18 cellular contexts compared by ENCODE assay signal in the genomic region with DNA sequence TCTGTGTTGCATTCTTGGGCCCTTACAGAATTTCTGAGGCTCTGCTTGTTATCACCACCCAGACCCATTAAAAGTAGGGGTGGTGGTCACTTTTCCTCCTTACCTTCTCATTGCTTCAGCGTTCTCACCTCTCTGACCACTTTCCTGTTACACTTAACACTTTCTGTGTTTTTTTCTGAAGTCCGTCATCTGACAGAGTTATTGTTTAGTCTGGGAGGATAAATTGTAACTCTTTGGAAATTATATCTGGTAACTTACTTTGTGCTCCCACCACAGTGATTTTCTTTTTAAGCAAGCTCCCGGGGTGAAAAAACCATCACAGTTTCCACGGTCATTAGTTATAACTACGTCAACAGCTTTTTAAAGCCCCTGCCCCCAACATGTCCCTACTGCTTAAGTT.
DNase-seq lines count a peak whose midpoint lies in the region; ATAC-seq and TF ChIP-seq lines count a peak whose summit lies in the region.
"Had no signal": no experiment of that assay in that cellular context is flagged by ENCODE, and none has a peak within 500 bp of the region (broad histone marks: within the 10 kb centered on the region; RNA-seq: fewer than 3 reads in every experiment).

No MANE protein-coding gene starts in this region.

- H3K4me3 ChIP-seq in GM23338 = no peak overlapping the region
- H3K4me3 ChIP-seq in esophagus muscularis mucosa = no peak overlapping the region
- H3K4me3 ChIP-seq: BLaER1 treated with 17β-estradiol and CSF1 and Interleukin-3, amounts not matched to agents 10 nM and 100 nM had no signal

- H3K9me3 ChIP-seq in esophagus muscularis mucosa = no peaks in the 10 kb centered on the region
- H3K9me3 ChIP-seq: BLaER1 treated with 17β-estradiol and CSF1 and Interleukin-3, amounts not matched to agents 10 nM and 100 nM had no signal

- H3K4me1 Mint-ChIP-seq in GM23338 (peaks cover 15% of the 10 kb centered on the region), chondrocyte (ENCODE audit: low read depth) (peaks cover 9% of the 10 kb centered on the region)
- peaks cover 21 to 25% of the 10 kb centered on the region in 2 donors for H3K4me1 Mint-ChIP-seq in natural killer cell treated with Interleukin-12 subunit alpha and Interleukin-12 subunit beta and Interleukin-15 and Interleukin-18, amount 100 ng/mL, for 72 hours (ENCODE audit: low read depth in 2 of 2)

- peaks cover 2% of the 10 kb centered on the region for H3K27me3 Mint-ChIP-seq in GM23338 (ENCODE audit: insufficient read depth, low read depth, poor library complexity)
- no peaks in the 10 kb centered on the region for H3K27me3 Mint-ChIP-seq in chondrocyte (ENCODE audit: low read depth)
- no peaks in the 10 kb centered on the region for H3K27me3 Mint-ChIP-seq in natural killer cell treated with Interleukin-12 subunit alpha and Interleukin-12 subunit beta and Interleukin-15 and Interleukin-18, amount 100 ng/mL, for 72 hours
- H3K27me3 Mint-ChIP-seq: B cell had no signal

- no peak for ATAC-seq in GM23338
- ATAC-seq in natural killer cell treated with Interleukin-12 subunit alpha and Interleukin-12 subunit beta and Interleukin-15 and Interleukin-18, amount 100 ng/mL, for 72 hours = peak; percentile 21 to 46

- no peaks in the 10 kb centered on the region for H3K9me3 Mint-ChIP-seq in GM23338
- H3K9me3 Mint-ChIP-seq in chondrocyte (ENCODE audit: low read depth) = no peaks in the 10 kb centered on the region
- no peaks in the 10 kb centered on the region for H3K9me3 Mint-ChIP-seq in natural killer cell treated with Interleukin-12 subunit alpha and Interleukin-12 subunit beta and Interleukin-15 and Interleukin-18, amount 100 ng/mL, for 72 hours
- H3K9me3 Mint-ChIP-seq: CD8-positive, alpha-beta T cell; H9 had no signal

- no peaks in the 10 kb centered on the region for H3K27me3 ChIP-seq in GM23338 (ENCODE audit: insufficient read depth)
- no peaks in the 10 kb centered on the region for H3K27me3 ChIP-seq in esophagus muscularis mucosa
- H3K27me3 ChIP-seq: BLaER1 treated with 17β-estradiol and CSF1 and Interleukin-3, amounts not matched to agents 10 nM and 100 nM had no signal

- intact Hi-C loops in esophagus muscularis mucosa (cut with DNase I) = no loop called here

- DNase-seq in GM23338 (ENCODE audit: low spot score) (no peak), chondrocyte (ENCODE audit: low spot score) (no peak), esophagus muscularis mucosa (ENCODE audit: extremely low spot score) (peak; percentile 37), RKO (ENCODE audit: low spot score) (no peak), NCI-H526 (lab: John Stamatoyannopoulos, UW) (no peak), cortex of kidney (lab: John Stamatoyannopoulos, UW) (no peak), NCI-H1105 (lab: John Stamatoyannopoulos, UW) (no peak)
- no peak for DNase-seq in natural killer cell treated with Interleukin-12 subunit alpha and Interleukin-12 subunit beta and Interleukin-15 and Interleukin-18, amount 100 ng/mL, for 72 hours (ENCODE audit: low spot score)
- DNase-seq: 8988T, Calu3, DMS79 treated with DMSO at 0.1 percent for 48 hours, GF-D8, H9, IMR-90 had no signal

- H3K36me3 Mint-ChIP-seq in GM23338 (ENCODE audit: low read depth) (peaks cover 72% of the 10 kb centered on the region), chondrocyte (ENCODE audit: low read depth) (peaks cover 45% of the 10 kb centered on the region)
- peaks cover 7% of the 10 kb centered on the region for H3K36me3 Mint-ChIP-seq in natural killer cell treated with Interleukin-12 subunit alpha and Interleukin-12 subunit beta and Interleukin-15 and Interleukin-18, amount 100 ng/mL, for 72 hours
- H3K36me3 Mint-ChIP-seq: CD8-positive, alpha-beta T cell had no signal

- TF ChIP-seq EP300 in esophagus muscularis mucosa (IDR thresholded peaks at IDR 0.05) = no peak

- TF ChIP-seq POLR2A in esophagus muscularis mucosa (IDR thresholded peaks at IDR 0.05; ENCODE audit: low read depth) = no peak

- TF ChIP-seq CTCF in GM23338 (conservative IDR thresholded peaks at IDR 0.05; ENCODE audit: low read depth in 2 of 2) = no peak
- TF ChIP-seq CTCF in chondrocyte (IDR thresholded peaks at IDR 0.05) = no peak
- TF ChIP-seq CTCF in esophagus muscularis mucosa (IDR thresholded peaks at IDR 0.05) = no peak

- WGBS in esophagus muscularis mucosa = 68% methylated on average over 5 of the region's 5 CpGs

- no peaks in the 10 kb centered on the region for H3K9me2 ChIP-seq in GM23338 (ENCODE audit: insufficient read depth)

- no peak overlapping the region for H3K4me2 ChIP-seq in GM23338
- H3K4me2 ChIP-seq: BLaER1 treated with 17β-estradiol and CSF1 and Interleukin-3, amounts not matched to agents 10 nM and 100 nM had no signal

- H3K79me2 ChIP-seq in GM23338 (replicated peaks; ENCODE audit: insufficient read depth) = 0 out of 2 replicates have a peak, but pooled peaks cover 3% of the 10 kb centered on the region

- peaks cover 45% of the 10 kb centered on the region for H3K36me3 ChIP-seq in GM23338 (ENCODE audit: insufficient read depth)
- peaks cover 60 to 99% (median 79%) of the 10 kb centered on the region in 4 donors for H3K36me3 ChIP-seq in esophagus muscularis mucosa

- no peaks in the 10 kb centered on the region for H3F3A ChIP-seq in GM23338 (replicated peaks; ENCODE audit: low read depth)

- H4K20me1 ChIP-seq in GM23338 (replicated peaks; ENCODE audit: insufficient read depth) = no peaks in the 10 kb centered on the region; the same call in 1 of the 2 replicates

- H2AFZ ChIP-seq in GM23338 = no peak overlapping the region

- no peak overlapping the region for H3K4me3 Mint-ChIP-seq in GM23338
- no peak overlapping the region for H3K4me3 Mint-ChIP-seq in chondrocyte (ENCODE audit: unreplicated experiment)
- peak overlapping the region; percentile 22 for H3K4me3 Mint-ChIP-seq in natural killer cell treated with Interleukin-12 subunit alpha and Interleukin-12 subunit beta and Interleukin-15 and Interleukin-18, amount 100 ng/mL, for 72 hours
- H3K4me3 Mint-ChIP-seq: B cell; CD8-positive, alpha-beta T cell; H9 had no signal

- H3K27ac Mint-ChIP-seq in GM23338 = no peak overlapping the region
- H3K27ac Mint-ChIP-seq in chondrocyte (ENCODE audit: unreplicated experiment) = peak overlapping the region; percentile 91
- H3K27ac Mint-ChIP-seq in natural killer cell treated with Interleukin-12 subunit alpha and Interleukin-12 subunit beta and Interleukin-15 and Interleukin-18, amount 100 ng/mL, for 72 hours = peak overlapping the region; percentile 38 to 69
- H3K27ac Mint-ChIP-seq: B cell; CD8-positive, alpha-beta T cell had no signal

- H3K27ac ChIP-seq in GM23338 (ENCODE audit: low read depth) = peak overlapping the region; percentile 46
- no peak overlapping the region for H3K27ac ChIP-seq in esophagus muscularis mucosa (replicated peaks in 1 of 4)
- H3K27ac ChIP-seq: BLaER1 treated with 17β-estradiol and CSF1 and Interleukin-3, amounts not matched to agents 10 nM and 100 nM; HL-60 had no signal

- H3K4me1 ChIP-seq in GM23338 (ENCODE audit: insufficient read depth) = peaks cover 11% of the 10 kb centered on the region
- H3K4me1 ChIP-seq in esophagus muscularis mucosa = peaks cover 0 to 5% (median 2%) of the 10 kb centered on the region in 4 donors

TF ChIP-seq in GM23338, 12 proteins besides CTCF, POLR2A, EP300 and RAD21 (continues in another document):
- TF ChIP-seq ZNF114 (CRISPR knock-in tag; IDR thresholded peaks at IDR 0.05) (no peak), ZNF331 (CRISPR knock-in tag; IDR thresholded peaks at IDR 0.05; ENCODE audit: low read depth) (no peak), POLR2AphosphoS5 (IDR thresholded peaks at IDR 0.05; ENCODE audit: low read depth) (no peak)
- TF ChIP-seq, protein P1, sequence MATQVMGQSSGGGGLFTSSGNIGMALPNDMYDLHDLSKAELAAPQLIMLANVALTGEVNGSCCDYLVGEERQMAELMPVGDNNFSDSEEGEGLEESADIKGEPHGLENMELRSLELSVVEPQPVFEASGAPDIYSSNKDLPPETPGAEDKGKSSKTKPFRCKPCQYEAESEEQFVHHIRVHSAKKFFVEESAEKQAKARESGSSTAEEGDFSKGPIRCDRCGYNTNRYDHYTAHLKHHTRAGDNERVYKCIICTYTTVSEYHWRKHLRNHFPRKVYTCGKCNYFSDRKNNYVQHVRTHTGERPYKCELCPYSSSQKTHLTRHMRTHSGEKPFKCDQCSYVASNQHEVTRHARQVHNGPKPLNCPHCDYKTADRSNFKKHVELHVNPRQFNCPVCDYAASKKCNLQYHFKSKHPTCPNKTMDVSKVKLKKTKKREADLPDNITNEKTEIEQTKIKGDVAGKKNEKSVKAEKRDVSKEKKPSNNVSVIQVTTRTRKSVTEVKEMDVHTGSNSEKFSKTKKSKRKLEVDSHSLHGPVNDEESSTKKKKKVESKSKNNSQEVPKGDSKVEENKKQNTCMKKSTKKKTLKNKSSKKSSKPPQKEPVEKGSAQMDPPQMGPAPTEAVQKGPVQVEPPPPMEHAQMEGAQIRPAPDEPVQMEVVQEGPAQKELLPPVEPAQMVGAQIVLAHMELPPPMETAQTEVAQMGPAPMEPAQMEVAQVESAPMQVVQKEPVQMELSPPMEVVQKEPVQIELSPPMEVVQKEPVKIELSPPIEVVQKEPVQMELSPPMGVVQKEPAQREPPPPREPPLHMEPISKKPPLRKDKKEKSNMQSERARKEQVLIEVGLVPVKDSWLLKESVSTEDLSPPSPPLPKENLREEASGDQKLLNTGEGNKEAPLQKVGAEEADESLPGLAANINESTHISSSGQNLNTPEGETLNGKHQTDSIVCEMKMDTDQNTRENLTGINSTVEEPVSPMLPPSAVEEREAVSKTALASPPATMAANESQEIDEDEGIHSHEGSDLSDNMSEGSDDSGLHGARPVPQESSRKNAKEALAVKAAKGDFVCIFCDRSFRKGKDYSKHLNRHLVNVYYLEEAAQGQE (IDR thresholded peaks at IDR 0.05; ENCODE audit: unreplicated experiment) = no peak
